Comparison of ENCODE assay signal across 7 cellular contexts in the genomic region with DNA sequence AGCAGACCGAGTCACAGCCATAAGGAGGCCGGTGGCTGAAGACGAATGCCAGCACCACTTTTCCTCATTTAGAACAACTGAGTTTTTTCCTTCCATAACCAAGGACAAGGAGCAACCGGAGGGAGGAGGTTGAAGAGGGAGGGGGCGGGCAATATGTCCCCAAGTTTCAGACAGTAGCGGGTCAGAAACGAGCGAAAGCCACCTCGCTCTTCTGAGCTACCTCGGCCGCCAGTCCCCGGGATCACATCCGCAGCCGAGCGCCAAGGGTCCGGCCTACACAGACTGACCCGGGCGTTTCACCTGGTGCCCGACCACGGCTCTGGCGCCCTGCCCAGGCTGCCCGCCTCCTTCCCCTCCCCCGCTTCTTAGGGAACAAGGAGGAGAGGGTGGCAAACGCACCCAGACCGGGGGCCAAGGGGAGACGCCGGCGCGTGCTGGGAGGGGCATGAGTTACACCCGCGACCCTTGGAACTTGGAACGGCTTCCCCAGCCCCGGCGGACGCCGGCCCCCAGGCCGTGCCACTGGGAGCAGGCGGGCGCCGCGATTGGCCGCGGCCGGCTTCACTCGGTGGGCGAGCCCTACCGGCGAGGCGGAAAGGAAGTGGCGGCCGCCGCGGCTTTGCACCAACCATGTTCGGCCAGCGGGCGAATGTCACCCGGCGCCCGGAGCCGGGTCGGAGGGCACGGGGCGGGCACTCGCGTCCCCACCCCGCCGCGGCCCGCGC. TPM values are rescaled to one million over a fixed set of nuclear protein-coding genes. Genes with fewer than 3 reads are reported as not detected.
DNase-seq lines count a peak whose midpoint lies in the region; ATAC-seq and TF ChIP-seq lines count a peak whose summit lies in the region.

No MANE protein-coding gene starts in this region.

- peak overlapping the region; percentile 82 for H3K4me3 Mint-ChIP-seq in GM23338

- H3K4me1 Mint-ChIP-seq in GM23338: peaks cover 29% of the 10 kb centered on the region

- peak; percentile 65 for ATAC-seq in GM23338
- peak; percentile 73 for ATAC-seq in left lobe of liver

- H3F3A ChIP-seq in GM23338 (replicated peaks; ENCODE audit: low read depth): 0 out of 2 replicates have a peak, but pooled peaks cover 12% of the 10 kb centered on the region

- no peak overlapping the region for H3K27ac ChIP-seq in GM23338 (ENCODE audit: low read depth)

- H3K27ac Mint-ChIP-seq in GM23338: no peak overlapping the region

- no peaks in the 10 kb centered on the region for H3K9me2 ChIP-seq in GM23338 (ENCODE audit: insufficient read depth)

- peaks cover 11% of the 10 kb centered on the region for H3K27me3 Mint-ChIP-seq in GM23338 (ENCODE audit: insufficient read depth, low read depth, poor library complexity)

- peaks cover 4% of the 10 kb centered on the region; the same call in 2 of the 3 replicates for H3K36me3 Mint-ChIP-seq in GM23338 (ENCODE audit: low read depth)

- H2AFZ ChIP-seq in GM23338: peak overlapping the region; percentile 53; the same call in 1 of the 2 replicates

- H3K36me3 ChIP-seq in GM23338 (ENCODE audit: insufficient read depth): no peaks in the 10 kb centered on the region

- H4K20me1 ChIP-seq in GM23338 (replicated peaks; ENCODE audit: insufficient read depth): peaks cover 7% of the 10 kb centered on the region

- peaks cover 5% of the 10 kb centered on the region; the same call in 1 of the 3 replicates for H3K9me3 Mint-ChIP-seq in GM23338

- H3K79me2 ChIP-seq in GM23338 (replicated peaks; ENCODE audit: insufficient read depth): peaks cover 67% of the 10 kb centered on the region

- H3K4me1 ChIP-seq in GM23338 (ENCODE audit: insufficient read depth): peaks cover 30% of the 10 kb centered on the region

- DNase-seq in GM23338 (ENCODE audit: low spot score) (peak; percentile 79), NCI-H1092 (lab: John Stamatoyannopoulos, UW) (peak; percentile 14), dedifferentiated amniotic fluid mesenchymal stem cell (ENCODE audit: extremely low spot score) (peak; percentile 21), left lobe of liver (ENCODE audit: low spot score) (peak; percentile 98)
- DNase-seq in activated CD4-positive, alpha-beta T cell treated with anti-CD3 and anti-CD28 coated beads for 4 hours: peak; percentile 20 to 33
- peak; percentile 39 to 60 for DNase-seq in stimulated activated CD4-positive, alpha-beta T cell treated with anti-CD3 and anti-CD28 coated beads, Interleukin-2, amount 100 ng/mL, for 48 hours

- H3K4me2 ChIP-seq in GM23338: peak overlapping the region; percentile 90

- no peak for TF ChIP-seq CTCF in GM23338 (conservative IDR thresholded peaks at IDR 0.05; ENCODE audit: low read depth in 2 of 2)

- H3K27me3 ChIP-seq in GM23338 (ENCODE audit: insufficient read depth): no peaks in the 10 kb centered on the region

- peak overlapping the region; percentile 84 for H3K4me3 ChIP-seq in GM08714 (ENCODE audit: low read length)
- H3K4me3 ChIP-seq in GM23338: peak overlapping the region; percentile 100

TF ChIP-seq in GM23338, 12 proteins besides CTCF, POLR2A, EP300 and RAD21:
- TF ChIP-seq ZNF331 (CRISPR knock-in tag; IDR thresholded peaks at IDR 0.05; ENCODE audit: low read depth): no peak
- TF ChIP-seq POLR2AphosphoS5 (IDR thresholded peaks at IDR 0.05; ENCODE audit: low read depth): peak; percentile 41

RNA-seq across cellular contexts. Expression of a gene that starts 1.6 kb away (rescaled TPM):
- 14.1 and 14.7 TPM in 2 replicates for total RNA-seq in GM23338 (2014; rRNA removed; shearing (Covaris generic))
- 13.6 and 15.0 TPM in 2 replicates for polyA plus RNA-seq in GM23338 (2016; fragmentation: Nextera tagmentation; extraction: Ambion mirVana)
- 30.5 TPM for total RNA-seq in left lobe of liver

Comparison
In these comparisons a context has a peak if more than half of its experiments do, and no peak if none do; other contexts are left out.
1. DNase-seq: peak in every context shown above with its lines; median percentile 98 in left lobe of liver; 79 in GM23338; 50 in stimulated activated CD4-positive, alpha-beta T cell treated with anti-CD3 and anti-CD28 coated beads, Interleukin-2, amount 100 ng/mL, for 48 hours; 26 in activated CD4-positive, alpha-beta T cell treated with anti-CD3 and anti-CD28 coated beads for 4 hours; 21 in dedifferentiated amniotic fluid mesenchymal stem cell; 14 in NCI-H1092.